1 cellular context compared by ENCODE assay signal in the genomic region with DNA sequence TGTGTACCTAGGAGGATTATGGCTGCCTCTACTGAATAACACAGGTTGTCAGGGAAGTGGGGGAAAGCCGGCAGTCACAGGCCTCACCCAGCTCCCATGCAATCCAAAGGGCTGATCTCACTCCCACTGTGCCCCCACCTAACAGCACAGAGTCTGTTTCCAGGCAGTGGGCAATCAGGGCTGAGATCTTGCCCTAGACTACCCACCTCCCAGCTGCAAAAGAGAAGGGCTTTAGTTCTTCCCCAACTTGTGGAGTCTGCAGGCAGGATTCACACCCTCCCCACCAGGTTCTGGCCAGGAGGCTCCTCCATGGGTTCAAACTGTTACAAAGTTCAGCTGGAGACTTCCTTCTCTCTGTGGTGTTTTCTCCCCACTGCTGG.
TF ChIP-seq lines count a peak whose summit lies in the region.

No MANE protein-coding gene starts in this region.

TF ChIP-seq in GM23338, 12 proteins besides CTCF, POLR2A, EP300 and RAD21 (continued from another document):
- TF ChIP-seq, protein P1, sequence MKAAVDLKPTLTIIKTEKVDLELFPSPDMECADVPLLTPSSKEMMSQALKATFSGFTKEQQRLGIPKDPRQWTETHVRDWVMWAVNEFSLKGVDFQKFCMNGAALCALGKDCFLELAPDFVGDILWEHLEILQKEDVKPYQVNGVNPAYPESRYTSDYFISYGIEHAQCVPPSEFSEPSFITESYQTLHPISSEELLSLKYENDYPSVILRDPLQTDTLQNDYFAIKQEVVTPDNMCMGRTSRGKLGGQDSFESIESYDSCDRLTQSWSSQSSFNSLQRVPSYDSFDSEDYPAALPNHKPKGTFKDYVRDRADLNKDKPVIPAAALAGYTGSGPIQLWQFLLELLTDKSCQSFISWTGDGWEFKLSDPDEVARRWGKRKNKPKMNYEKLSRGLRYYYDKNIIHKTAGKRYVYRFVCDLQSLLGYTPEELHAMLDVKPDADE (IDR thresholded peaks at IDR 0.05) = no peak
- TF ChIP-seq, protein P2, sequence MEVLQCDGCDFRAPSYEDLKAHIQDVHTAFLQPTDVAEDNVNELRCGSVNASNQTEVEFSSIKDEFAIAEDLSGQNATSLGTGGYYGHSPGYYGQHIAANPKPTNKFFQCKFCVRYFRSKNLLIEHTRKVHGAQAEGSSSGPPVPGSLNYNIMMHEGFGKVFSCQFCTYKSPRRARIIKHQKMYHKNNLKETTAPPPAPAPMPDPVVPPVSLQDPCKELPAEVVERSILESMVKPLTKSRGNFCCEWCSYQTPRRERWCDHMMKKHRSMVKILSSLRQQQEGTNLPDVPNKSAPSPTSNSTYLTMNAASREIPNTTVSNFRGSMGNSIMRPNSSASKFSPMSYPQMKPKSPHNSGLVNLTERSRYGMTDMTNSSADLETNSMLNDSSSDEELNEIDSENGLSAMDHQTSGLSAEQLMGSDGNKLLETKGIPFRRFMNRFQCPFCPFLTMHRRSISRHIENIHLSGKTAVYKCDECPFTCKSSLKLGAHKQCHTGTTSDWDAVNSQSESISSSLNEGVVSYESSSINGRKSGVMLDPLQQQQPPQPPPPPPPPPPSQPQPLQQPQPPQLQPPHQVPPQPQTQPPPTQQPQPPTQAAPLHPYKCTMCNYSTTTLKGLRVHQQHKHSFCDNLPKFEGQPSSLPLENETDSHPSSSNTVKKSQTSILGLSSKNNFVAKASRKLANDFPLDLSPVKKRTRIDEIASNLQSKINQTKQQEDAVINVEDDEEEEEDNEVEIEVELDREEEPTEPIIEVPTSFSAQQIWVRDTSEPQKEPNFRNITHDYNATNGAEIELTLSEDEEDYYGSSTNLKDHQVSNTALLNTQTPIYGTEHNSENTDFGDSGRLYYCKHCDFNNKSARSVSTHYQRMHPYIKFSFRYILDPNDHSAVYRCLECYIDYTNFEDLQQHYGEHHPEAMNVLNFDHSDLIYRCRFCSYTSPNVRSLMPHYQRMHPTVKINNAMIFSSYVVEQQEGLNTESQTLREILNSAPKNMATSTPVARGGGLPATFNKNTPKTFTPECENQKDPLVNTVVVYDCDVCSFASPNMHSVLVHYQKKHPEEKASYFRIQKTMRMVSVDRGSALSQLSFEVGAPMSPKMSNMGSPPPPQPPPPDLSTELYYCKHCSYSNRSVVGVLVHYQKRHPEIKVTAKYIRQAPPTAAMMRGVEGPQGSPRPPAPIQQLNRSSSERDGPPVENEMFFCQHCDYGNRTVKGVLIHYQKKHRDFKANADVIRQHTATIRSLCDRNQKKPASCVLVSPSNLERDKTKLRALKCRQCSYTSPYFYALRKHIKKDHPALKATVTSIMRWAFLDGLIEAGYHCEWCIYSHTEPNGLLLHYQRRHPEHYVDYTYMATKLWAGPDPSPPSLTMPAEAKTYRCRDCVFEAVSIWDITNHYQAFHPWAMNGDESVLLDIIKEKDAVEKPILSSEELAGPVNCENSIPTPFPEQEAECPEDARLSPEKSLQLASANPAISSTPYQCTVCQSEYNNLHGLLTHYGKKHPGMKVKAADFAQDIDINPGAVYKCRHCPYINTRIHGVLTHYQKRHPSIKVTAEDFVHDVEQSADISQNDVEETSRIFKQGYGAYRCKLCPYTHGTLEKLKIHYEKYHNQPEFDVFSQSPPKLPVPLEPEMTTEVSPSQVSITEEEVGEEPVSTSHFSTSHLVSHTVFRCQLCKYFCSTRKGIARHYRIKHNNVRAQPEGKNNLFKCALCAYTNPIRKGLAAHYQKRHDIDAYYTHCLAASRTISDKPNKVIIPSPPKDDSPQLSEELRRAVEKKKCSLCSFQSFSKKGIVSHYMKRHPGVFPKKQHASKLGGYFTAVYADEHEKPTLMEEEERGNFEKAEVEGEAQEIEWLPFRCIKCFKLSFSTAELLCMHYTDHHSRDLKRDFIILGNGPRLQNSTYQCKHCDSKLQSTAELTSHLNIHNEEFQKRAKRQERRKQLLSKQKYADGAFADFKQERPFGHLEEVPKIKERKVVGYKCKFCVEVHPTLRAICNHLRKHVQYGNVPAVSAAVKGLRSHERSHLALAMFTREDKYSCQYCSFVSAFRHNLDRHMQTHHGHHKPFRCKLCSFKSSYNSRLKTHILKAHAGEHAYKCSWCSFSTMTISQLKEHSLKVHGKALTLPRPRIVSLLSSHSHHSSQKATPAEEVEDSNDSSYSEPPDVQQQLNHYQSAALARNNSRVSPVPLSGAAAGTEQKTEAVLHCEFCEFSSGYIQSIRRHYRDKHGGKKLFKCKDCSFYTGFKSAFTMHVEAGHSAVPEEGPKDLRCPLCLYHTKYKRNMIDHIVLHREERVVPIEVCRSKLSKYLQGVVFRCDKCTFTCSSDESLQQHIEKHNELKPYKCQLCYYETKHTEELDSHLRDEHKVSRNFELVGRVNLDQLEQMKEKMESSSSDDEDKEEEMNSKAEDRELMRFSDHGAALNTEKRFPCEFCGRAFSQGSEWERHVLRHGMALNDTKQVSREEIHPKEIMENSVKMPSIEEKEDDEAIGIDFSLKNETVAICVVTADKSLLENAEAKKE (CRISPR knock-in tag; IDR thresholded peaks at IDR 0.05) = no peak
- TF ChIP-seq NANOG (IDR thresholded peaks at IDR 0.05; ENCODE audit: borderline replicate concordance) = no peak
- no peak for TF ChIP-seq EZH2 (IDR thresholded peaks at IDR 0.05; ENCODE audit: low read depth, unreplicated experiment)
- no peak for TF ChIP-seq ZNF114 (CRISPR knock-in tag; IDR thresholded peaks at IDR 0.05)
- TF ChIP-seq STAT1 (IDR thresholded peaks at IDR 0.05; ENCODE audit: unreplicated experiment) = no peak
- TF ChIP-seq, protein P3, sequence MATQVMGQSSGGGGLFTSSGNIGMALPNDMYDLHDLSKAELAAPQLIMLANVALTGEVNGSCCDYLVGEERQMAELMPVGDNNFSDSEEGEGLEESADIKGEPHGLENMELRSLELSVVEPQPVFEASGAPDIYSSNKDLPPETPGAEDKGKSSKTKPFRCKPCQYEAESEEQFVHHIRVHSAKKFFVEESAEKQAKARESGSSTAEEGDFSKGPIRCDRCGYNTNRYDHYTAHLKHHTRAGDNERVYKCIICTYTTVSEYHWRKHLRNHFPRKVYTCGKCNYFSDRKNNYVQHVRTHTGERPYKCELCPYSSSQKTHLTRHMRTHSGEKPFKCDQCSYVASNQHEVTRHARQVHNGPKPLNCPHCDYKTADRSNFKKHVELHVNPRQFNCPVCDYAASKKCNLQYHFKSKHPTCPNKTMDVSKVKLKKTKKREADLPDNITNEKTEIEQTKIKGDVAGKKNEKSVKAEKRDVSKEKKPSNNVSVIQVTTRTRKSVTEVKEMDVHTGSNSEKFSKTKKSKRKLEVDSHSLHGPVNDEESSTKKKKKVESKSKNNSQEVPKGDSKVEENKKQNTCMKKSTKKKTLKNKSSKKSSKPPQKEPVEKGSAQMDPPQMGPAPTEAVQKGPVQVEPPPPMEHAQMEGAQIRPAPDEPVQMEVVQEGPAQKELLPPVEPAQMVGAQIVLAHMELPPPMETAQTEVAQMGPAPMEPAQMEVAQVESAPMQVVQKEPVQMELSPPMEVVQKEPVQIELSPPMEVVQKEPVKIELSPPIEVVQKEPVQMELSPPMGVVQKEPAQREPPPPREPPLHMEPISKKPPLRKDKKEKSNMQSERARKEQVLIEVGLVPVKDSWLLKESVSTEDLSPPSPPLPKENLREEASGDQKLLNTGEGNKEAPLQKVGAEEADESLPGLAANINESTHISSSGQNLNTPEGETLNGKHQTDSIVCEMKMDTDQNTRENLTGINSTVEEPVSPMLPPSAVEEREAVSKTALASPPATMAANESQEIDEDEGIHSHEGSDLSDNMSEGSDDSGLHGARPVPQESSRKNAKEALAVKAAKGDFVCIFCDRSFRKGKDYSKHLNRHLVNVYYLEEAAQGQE (IDR thresholded peaks at IDR 0.05; ENCODE audit: unreplicated experiment) = no peak
- no peak for TF ChIP-seq ZNF331 (CRISPR knock-in tag; IDR thresholded peaks at IDR 0.05; ENCODE audit: low read depth)
- no peak for TF ChIP-seq POLR2AphosphoS5 (IDR thresholded peaks at IDR 0.05; ENCODE audit: low read depth)
- TF ChIP-seq EZH2phosphoT487 (IDR thresholded peaks at IDR 0.05; ENCODE audit: unreplicated experiment) = no peak
TF ChIP-seq in GM23338: peak in this region for 0.
